ENCODE assay signal across 15 cellular contexts in the genomic region with DNA sequence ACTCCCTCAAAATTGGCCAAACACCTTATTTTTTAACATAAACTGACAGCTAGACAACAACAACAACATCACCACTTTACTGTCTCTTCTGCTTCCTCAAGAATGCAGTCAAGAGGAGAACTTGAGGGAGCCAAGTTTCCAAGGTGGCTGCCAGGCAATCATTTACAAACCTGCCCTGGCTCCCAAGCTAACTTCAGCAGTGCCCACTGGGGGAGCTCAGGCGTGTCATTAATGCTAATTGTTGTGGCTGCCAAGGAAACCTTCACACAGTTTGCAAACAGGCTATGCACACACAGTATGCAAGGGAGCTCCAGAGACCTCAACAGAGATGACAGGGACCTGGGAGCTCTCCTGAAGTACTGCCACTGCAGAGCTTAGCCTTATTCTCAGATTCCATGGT. TPM values are rescaled to one million over a fixed set of nuclear protein-coding genes. Genes with fewer than 3 reads are reported as not detected.
A peak's percentile ranks its signal among the peaks of the same experiment; 100 is the strongest.
DNase-seq lines count a peak whose midpoint lies in the region; ATAC-seq, FAIRE-seq and TF ChIP-seq lines count a peak whose summit lies in the region.
"Had no signal": no experiment of that assay in that cellular context is flagged by ENCODE, and none has a peak within 500 bp of the region (broad histone marks: within the 10 kb centered on the region; RNA-seq: fewer than 3 reads in every experiment).

No MANE protein-coding gene starts in this region.

- H3K9me3 ChIP-seq in A673 (ENCODE audit: low read depth, low read length, poor library complexity, severe bottlenecking): no peaks in the 10 kb centered on the region
- H3K9me3 ChIP-seq: left lung had no signal

- peaks cover 31% of the 10 kb centered on the region for H3K4me1 Mint-ChIP-seq in WTC11

- H3K36me3 Mint-ChIP-seq in WTC11: no peaks in the 10 kb centered on the region
- H3K36me3 Mint-ChIP-seq: CD8-positive, alpha-beta T cell had no signal

- TF ChIP-seq CTCF in A673 (conservative IDR thresholded peaks at IDR 0.05; ENCODE audit: low read depth, low read length): no peak
- no peak for TF ChIP-seq CTCF in WTC11 (IDR thresholded peaks at IDR 0.05)
- TF ChIP-seq CTCF in kidney epithelial cell (IDR thresholded peaks at IDR 0.05; ENCODE audit: insufficient read depth, low read length, poor library complexity, severe bottlenecking): no peak
- no peak for TF ChIP-seq CTCF in D721Med (IDR thresholded peaks at IDR 0.05; ENCODE audit: insufficient read depth, missing control alignments)

- peak; percentile 7; the same call in 1 of the 2 replicates for ATAC-seq in WTC11
- ATAC-seq: CD8-positive, alpha-beta T cell; left lung; right cardiac atrium; Right ventricle myocardium inferior had no signal

- CTCF ChIA-PET in A673 (lab: Charles Lee): no interaction called here
- CTCF ChIA-PET in WTC11 (lab: Charles Lee): interaction anchor here (1.0 to 1.6 kb wide), 2 partner anchors 12 to 16 kb away, joined by 6 to 14 read pairs; no protein-coding TSS in a partner anchor

- H3K27ac Mint-ChIP-seq in WTC11: no peak overlapping the region
- H3K27ac Mint-ChIP-seq: activated naive CD8-positive, alpha-beta T cell; CD8-positive, alpha-beta T cell had no signal

- DNase-seq in A673 (ENCODE audit: low spot score) (peak; percentile 52), H7 (peak; percentile 46), WTC11 (ENCODE audit: low spot score) (no peak), kidney epithelial cell (ENCODE audit: low read depth) (peak; percentile 84), occipital lobe (lab: John Stamatoyannopoulos, UW) (no peak), D721Med (ENCODE audit: insufficient read length, low spot score) (no peak), frontal cortex (ENCODE audit: low spot score in 2 of 2) (no peak)
- DNase-seq in stimulated activated CD4-positive, alpha-beta T cell treated with anti-CD3 and anti-CD28 coated beads, Interleukin-12 subunit alpha, Interleukin-12 subunit beta, amount 100 ng/mL, for 4 hours: no peak
- DNase-seq: activated CD4-positive, alpha-beta T cell treated with anti-CD3 and anti-CD28 coated beads for 4 hours; CD8-positive, alpha-beta T cell; left lung; right cardiac atrium had no signal

- H3K4me3 ChIP-seq in A673 (ENCODE audit: low read depth, low read length, poor library complexity, severe bottlenecking) (no peak overlapping the region), H7 (ENCODE audit: insufficient read depth, low read depth, low read length) (no peak overlapping the region), kidney epithelial cell (ENCODE audit: low read depth, low read length) (no peak overlapping the region)
- H3K4me3 ChIP-seq: left lung had no signal

- no TSS peak for BruUV-seq in A673 (replicated peaks; lab: Mats Ljungman, UMichigan)

- POLR2A ChIA-PET in A673 (lab: Charles Lee; ENCODE audit: low non-redundant PET) (no interaction called here), WTC11 (lab: Charles Lee) (no interaction called here)

- H3K36me3 ChIP-seq in A673 (ENCODE audit: insufficient read depth, low read length, poor library complexity, severe bottlenecking) (no peaks in the 10 kb centered on the region), H7 (replicated peaks; ENCODE audit: control insufficient read depth, insufficient read depth, low read length) (no peaks in the 10 kb centered on the region; the same call in 1 of the 2 replicates), kidney epithelial cell (ENCODE audit: control insufficient read depth, insufficient read depth, low read length) (no peaks in the 10 kb centered on the region)
- H3K36me3 ChIP-seq: left lung had no signal

- intact Hi-C loops in A673 (cut with micrococcal nuclease; ENCODE audit: unreplicated experiment): no loop called here

- H3K4me1 ChIP-seq in A673 (ENCODE audit: insufficient read depth, low read length, poor library complexity, severe bottlenecking): peaks cover 9% of the 10 kb centered on the region

- FAIRE-seq in D721Med (lab: Jason Lieb, UNC) (no peak), frontal cortex (lab: Jason Lieb, UNC) (no peak)

- H3K27me3 ChIP-seq in A673 (replicated peaks; ENCODE audit: insufficient read depth, low read depth, low read length, poor library complexity): no peaks in the 10 kb centered on the region
- H3K27me3 ChIP-seq in H7 (ENCODE audit: control insufficient read depth, insufficient read depth, low read length): no peaks in the 10 kb centered on the region
- H3K27me3 ChIP-seq in kidney epithelial cell (ENCODE audit: control insufficient read depth, insufficient read depth, low read length): no peaks in the 10 kb centered on the region
- H3K27me3 ChIP-seq: left lung had no signal

- peaks cover 4% of the 10 kb centered on the region for H3K9me3 Mint-ChIP-seq in WTC11
- H3K9me3 Mint-ChIP-seq: CD8-positive, alpha-beta T cell had no signal

- H3K27ac ChIP-seq in A673 (ENCODE audit: low read depth, low read length, poor library complexity, severe bottlenecking): no peak overlapping the region
- H3K27ac ChIP-seq: epithelial cell of prostate, left lung had no signal

- H3K4me3 Mint-ChIP-seq in WTC11: peak overlapping the region; percentile 10; the same call in 1 of the 2 replicates
- H3K4me3 Mint-ChIP-seq: activated naive CD8-positive, alpha-beta T cell had no signal

- peaks cover 6% of the 10 kb centered on the region for H3K27me3 Mint-ChIP-seq in WTC11 (ENCODE audit: low read depth)

TF ChIP-seq in WTC11, 78 proteins besides CTCF, POLR2A, EP300 and RAD21 (continues in another document):
- TF ChIP-seq PRRX2 (CRISPR knock-in tag; IDR thresholded peaks at IDR 0.05) (no peak), NR3C1 (CRISPR knock-in tag; conservative IDR thresholded peaks at IDR 0.05; ENCODE audit: low read depth) (no peak), NFYB (CRISPR knock-in tag; conservative IDR thresholded peaks at IDR 0.05; ENCODE audit: low read depth) (no peak), KAT7 (CRISPR knock-in tag; IDR thresholded peaks at IDR 0.05; ENCODE audit: borderline replicate concordance) (no peak), ZNF396 (CRISPR knock-in tag; IDR thresholded peaks at IDR 0.05; ENCODE audit: borderline replicate concordance) (no peak), ZNF416 (CRISPR knock-in tag; IDR thresholded peaks at IDR 0.05) (no peak), ZNF317 (CRISPR knock-in tag; IDR thresholded peaks at IDR 0.05; ENCODE audit: borderline replicate concordance, low read depth) (no peak), ZNF671 (CRISPR knock-in tag; IDR thresholded peaks at IDR 0.05) (no peak), RORB (CRISPR knock-in tag; IDR thresholded peaks at IDR 0.05) (no peak), FOXP1 (CRISPR knock-in tag; IDR thresholded peaks at IDR 0.05; ENCODE audit: borderline replicate concordance) (no peak), GABPB1 (CRISPR knock-in tag; IDR thresholded peaks at IDR 0.05) (no peak), ZNF263 (CRISPR knock-in tag; IDR thresholded peaks at IDR 0.05; ENCODE audit: low read depth) (no peak), NR1H2 (CRISPR knock-in tag; IDR thresholded peaks at IDR 0.05) (no peak)
- TF ChIP-seq, protein P1, sequence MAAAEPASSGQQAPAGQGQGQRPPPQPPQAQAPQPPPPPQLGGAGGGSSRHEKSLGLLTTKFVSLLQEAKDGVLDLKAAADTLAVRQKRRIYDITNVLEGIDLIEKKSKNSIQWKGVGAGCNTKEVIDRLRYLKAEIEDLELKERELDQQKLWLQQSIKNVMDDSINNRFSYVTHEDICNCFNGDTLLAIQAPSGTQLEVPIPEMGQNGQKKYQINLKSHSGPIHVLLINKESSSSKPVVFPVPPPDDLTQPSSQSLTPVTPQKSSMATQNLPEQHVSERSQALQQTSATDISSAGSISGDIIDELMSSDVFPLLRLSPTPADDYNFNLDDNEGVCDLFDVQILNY (CRISPR knock-in tag; IDR thresholded peaks at IDR 0.05): no peak
- TF ChIP-seq, protein P2, sequence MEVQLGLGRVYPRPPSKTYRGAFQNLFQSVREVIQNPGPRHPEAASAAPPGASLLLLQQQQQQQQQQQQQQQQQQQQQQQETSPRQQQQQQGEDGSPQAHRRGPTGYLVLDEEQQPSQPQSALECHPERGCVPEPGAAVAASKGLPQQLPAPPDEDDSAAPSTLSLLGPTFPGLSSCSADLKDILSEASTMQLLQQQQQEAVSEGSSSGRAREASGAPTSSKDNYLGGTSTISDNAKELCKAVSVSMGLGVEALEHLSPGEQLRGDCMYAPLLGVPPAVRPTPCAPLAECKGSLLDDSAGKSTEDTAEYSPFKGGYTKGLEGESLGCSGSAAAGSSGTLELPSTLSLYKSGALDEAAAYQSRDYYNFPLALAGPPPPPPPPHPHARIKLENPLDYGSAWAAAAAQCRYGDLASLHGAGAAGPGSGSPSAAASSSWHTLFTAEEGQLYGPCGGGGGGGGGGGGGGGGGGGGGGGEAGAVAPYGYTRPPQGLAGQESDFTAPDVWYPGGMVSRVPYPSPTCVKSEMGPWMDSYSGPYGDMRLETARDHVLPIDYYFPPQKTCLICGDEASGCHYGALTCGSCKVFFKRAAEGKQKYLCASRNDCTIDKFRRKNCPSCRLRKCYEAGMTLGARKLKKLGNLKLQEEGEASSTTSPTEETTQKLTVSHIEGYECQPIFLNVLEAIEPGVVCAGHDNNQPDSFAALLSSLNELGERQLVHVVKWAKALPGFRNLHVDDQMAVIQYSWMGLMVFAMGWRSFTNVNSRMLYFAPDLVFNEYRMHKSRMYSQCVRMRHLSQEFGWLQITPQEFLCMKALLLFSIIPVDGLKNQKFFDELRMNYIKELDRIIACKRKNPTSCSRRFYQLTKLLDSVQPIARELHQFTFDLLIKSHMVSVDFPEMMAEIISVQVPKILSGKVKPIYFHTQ (CRISPR knock-in tag; IDR thresholded peaks at IDR 0.05): no peak

RNA-seq across cellular contexts. Expression of gene DZIP1L, which starts 2.1 kb away (rescaled TPM):
- total RNA-seq in A673 (2021): 3.8 and 8.1 TPM in 2 replicates
- 10.7 and 13.6 TPM in 2 replicates for total RNA-seq in H7 (2014; rRNA removed; shearing (Covaris generic))
- total RNA-seq in WTC11 (2021): 11.2 to 15.3 TPM (median 11.2 TPM) in 3 replicates
- total RNA-seq in kidney epithelial cell: 6.6 and 9.2 TPM in 2 replicates
- 9.2 TPM for total RNA-seq in occipital lobe
- total RNA-seq in frontal cortex: 4.5 TPM
- total RNA-seq: CD8-positive, alpha-beta T cell had no signal

RNA-seq across cellular contexts. Expression of gene A4GNT, which starts 18.9 kb away (rescaled TPM):
- total RNA-seq in A673 (2021) (not detected in 2 replicates), WTC11 (2021) (not detected in 3 replicates), kidney epithelial cell (not detected in 2 replicates), occipital lobe (not detected), frontal cortex (not detected)
- total RNA-seq in H7 (2014; rRNA removed; shearing (Covaris generic)): not detected in 2 replicates
- total RNA-seq: CD8-positive, alpha-beta T cell; left lung; right cardiac atrium; Right ventricle myocardium inferior had no signal

Comparison
In these comparisons a context has a peak if more than half of its experiments do, and no peak if none do; other contexts are left out.
1. DNase-seq: peak in A673 (single experiment), H7 (single experiment) and kidney epithelial cell (single experiment); none in WTC11 (single experiment), occipital lobe (single experiment), D721Med (single experiment), frontal cortex (0 of 2) and stimulated activated CD4-positive, alpha-beta T cell treated with anti-CD3 and anti-CD28 coated beads, Interleukin-12 subunit alpha, Interleukin-12 subunit beta, amount 100 ng/mL, for 4 hours (single experiment).